8 cellular contexts compared by ENCODE assay signal in genomic region chr16:4475880-4476790, GRCh38. TPM values are rescaled to one million over a fixed set of nuclear protein-coding genes. Genes with fewer than 3 reads are reported as not detected.
DNase-seq lines count a peak whose midpoint lies in the region; ATAC-seq and TF ChIP-seq lines count a peak whose summit lies in the region.

Gene HMOX2, plus strand, starts transcription at chr16:4476398. Its CDS starts 29,127 bp downstream, at chr16:4505525.

- H3K9ac ChIP-seq in SK-N-MC (ENCODE audit: insufficient read length) = peak within 1 kb of the TSS; percentile 79

- peak; percentile 44 for TF ChIP-seq CTCF in HFF-Myc (IDR thresholded peaks at IDR 0.05; ENCODE audit: low read depth, low read length, missing control alignments)
- no peak for TF ChIP-seq CTCF in omental fat pad (IDR thresholded peaks at IDR 0.05)
- TF ChIP-seq CTCF in testis (IDR thresholded peaks at IDR 0.05) = no peak

- ATAC-seq in omental fat pad (ENCODE audit: low FRiP score) = peak; percentile 93

- H3K27ac ChIP-seq in SK-N-MC (peak within 1 kb of the TSS; percentile 85; the same call in 1 of the 2 replicates), testis (peak within 1 kb of the TSS; percentile 65 to 80)

- DNase-seq in HFF-Myc (ENCODE audit: extremely low read depth, low read depth) (peak; percentile 66), MV-4-11 (lab: John Stamatoyannopoulos, UW) (peak; percentile 89), SK-N-MC (ENCODE audit: low read depth, low spot score) (peak; percentile 53), globus pallidus (ENCODE audit: low spot score) (peak; percentile 92), omental fat pad (ENCODE audit: low spot score) (peak; percentile 90), testis (peak; percentile 96)
- peak; percentile 92 for DNase-seq in activated naive CD4-positive, alpha-beta T cell treated with anti-CD3 and anti-CD28 coated beads, Interleukin-2, amount 50 U/mL, for 16 hours

- no peaks in the 10 kb centered on the region for H3K27me3 ChIP-seq in testis

- H3K9me3 ChIP-seq in SK-N-MC (ENCODE audit: low read depth, low read length) = no peaks in the 10 kb centered on the region
- H3K9me3 ChIP-seq in testis = no peaks in the 10 kb centered on the region

- H3K36me3 ChIP-seq in SK-N-MC (ENCODE audit: insufficient read depth, low read length) (no peaks in the 10 kb centered on the region), testis (ENCODE audit: low read depth, missing control alignments) (no peaks in the 10 kb centered on the region)

- peaks cover 10% of the 10 kb centered on the region for H3K4me1 ChIP-seq in testis

- intact Hi-C loops in testis (cut with DNase I; ENCODE audit: low total_unique reads) = no loop called here

- peak; percentile 79 for TF ChIP-seq POLR2A in testis (IDR thresholded peaks at IDR 0.05)

- H3K4me3 ChIP-seq in GM08714 (ENCODE audit: low read length) = peak within 1 kb of the TSS; percentile 89
- H3K4me3 ChIP-seq in HFF-Myc (replicated peaks; ENCODE audit: low read depth, low read length) = peak within 1 kb of the TSS; percentile 85
- H3K4me3 ChIP-seq in SK-N-MC = peak within 1 kb of the TSS; percentile 92
- H3K4me3 ChIP-seq in testis = peak within 1 kb of the TSS; percentile 91 to 96

- 8 to 34% methylated on average over 16 to 70 of the region's 70 CpGs for WGBS in testis, 2 donors

RNA-seq across cellular contexts. Expression of gene HMOX2, which starts in this region (rescaled TPM):
- total RNA-seq in omental fat pad (100 to 1,000 TPM in 1 of 4 donors, 10 to 100 TPM in 3; 82.8 to 105 (median 96.5) TPM), testis (10 to 100 TPM; 67.3 to 92.0 TPM)
- polyA plus RNA-seq in testis (ENCODE audit: insufficient read depth, low read depth, low replicate concordance) = 216 TPM

Comparison
In these comparisons a context has a peak if more than half of its experiments do, and no peak if none do; other contexts are left out.
1. Peak in every context shown above with its lines: DNase-seq, ATAC-seq, H3K4me3 ChIP-seq and H3K27ac ChIP-seq.